In the genomic region with DNA sequence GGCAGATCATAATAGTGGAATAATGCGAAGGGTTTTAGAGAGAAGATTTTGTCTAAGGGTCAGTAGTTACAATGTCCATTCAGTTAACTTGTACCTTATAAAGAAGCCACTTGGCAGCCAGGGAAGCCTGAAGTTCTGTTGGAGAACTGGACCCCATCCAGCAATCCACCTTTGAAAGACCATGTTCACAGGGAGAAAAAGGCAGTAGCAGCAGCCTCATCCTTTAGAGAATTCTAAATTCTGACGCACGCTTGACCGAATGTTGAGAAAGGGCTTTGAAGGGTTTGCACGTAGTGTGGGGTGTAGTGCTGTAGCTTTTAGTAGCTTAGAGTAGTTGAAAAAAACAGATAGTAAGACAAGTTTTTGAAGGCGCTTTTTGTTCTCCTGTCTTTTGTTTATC, we compare ENCODE assay signal across 26 cellular contexts. TPM values are rescaled to one million over a fixed set of nuclear protein-coding genes. Genes with fewer than 3 reads are reported as not detected.
DNase-seq lines count a peak whose midpoint lies in the region; ATAC-seq and TF ChIP-seq lines count a peak whose summit lies in the region.
"Had no signal": no experiment of that assay in that cellular context is flagged by ENCODE, and none has a peak within 500 bp of the region (broad histone marks: within the 10 kb centered on the region; RNA-seq: fewer than 3 reads in every experiment).

No MANE protein-coding gene starts in this region.

- H3K4me1 ChIP-seq in right cardiac atrium (ENCODE audit: control insufficient read depth, insufficient read depth, low read length), result no peaks in the 10 kb centered on the region
- H3K4me1 ChIP-seq: HAP-1 had no signal

- H3K27me3 ChIP-seq in right cardiac atrium (ENCODE audit: control insufficient read depth, insufficient read depth), result no peaks in the 10 kb centered on the region
- H3K27me3 ChIP-seq: BLaER1, MG63 had no signal

- no peak overlapping the region for H3K27ac ChIP-seq in right cardiac atrium (ENCODE audit: low read length)
- H3K27ac ChIP-seq in C4-2B, result peak overlapping the region; percentile 67; the same call in 1 of the 2 replicates
- H3K27ac ChIP-seq: BLaER1 had no signal

- no peaks in the 10 kb centered on the region for H3K9me3 ChIP-seq in right cardiac atrium (ENCODE audit: control insufficient read depth, low read length)
- H3K9me3 ChIP-seq: BLaER1, HAP-1, MG63 had no signal

- intact Hi-C loops in Right ventricle myocardium superior (cut with DNase I) (no loop called here), right cardiac atrium (cut with DNase I) (no loop called here), left ventricle myocardium superior (cut with micrococcal nuclease) (no loop called here)

- WGBS in right cardiac atrium, result 81% methylated on average over 6 of the region's 6 CpGs

- DNase-seq in Right ventricle myocardium superior, result no peak
- no peak for DNase-seq in right cardiac atrium
- no peak for DNase-seq in left ventricle myocardium superior
- DNase-seq in pons (ENCODE audit: low spot score), result peak; percentile 6
- no peak for DNase-seq in foreskin fibroblast
- DNase-seq in middle frontal gyrus (ENCODE audit: extremely low spot score, low spot score), result no peak
- DNase-seq: CD4-positive, alpha-beta memory T cell; COR-L47; GDM1; GOT3; HFFc6; KBM-7; MG63; NCI-H1105 treated with DMSO at 0.1 percent for 48 hours; NCI-H146; NCI-H1930; NCI-H446; NCI-H524 treated with DMSO at 0.1 percent for 48 hours; NCI-H774; RPMI8226; SHP77 treated with DMSO at 0.1 percent for 48 hours had no signal

- TF ChIP-seq CTCF in C4-2B (conservative IDR thresholded peaks at IDR 0.05), result no peak
- no peak for TF ChIP-seq CTCF in foreskin fibroblast (IDR thresholded peaks at IDR 0.05; ENCODE audit: low read depth, low read length)

- ATAC-seq in Right ventricle myocardium superior (ENCODE audit: poor library complexity) (peak; percentile 50), right cardiac atrium (no peak), left ventricle myocardium superior (peak; percentile 54), HG03135 (IDR thresholded peaks at IDR 0.05; ENCODE audit: unreplicated experiment) (no peak)
- ATAC-seq: GM12878 had no signal

- H3K4me3 ChIP-seq in right cardiac atrium (ENCODE audit: low read length) (no peak overlapping the region), foreskin fibroblast (ENCODE audit: low read depth in 1 of 2, low read length in 2 of 2) (no peak overlapping the region)
- H3K4me3 ChIP-seq: BLaER1, GM12878, HAP-1, MG63 had no signal

RNA-seq across cellular contexts. Expression of gene MCCC2, which starts 42.8 kb away (rescaled TPM):
- 121 TPM for total RNA-seq in Right ventricle myocardium superior
- 10 to 100 TPM; 47.1 to 71.8 (median 53.3) TPM for total RNA-seq in right cardiac atrium
- 52.0 TPM for polyA plus RNA-seq in right cardiac atrium
- total RNA-seq in left ventricle myocardium superior, result 118 TPM

Comparison
In these comparisons a context has a peak if more than half of its experiments do, and no peak if none do; other contexts are left out.
1. ATAC-seq: peak in Right ventricle myocardium superior (single experiment) and left ventricle myocardium superior (single experiment); none in right cardiac atrium (0 of 2) and HG03135 (single experiment).